In the genomic region with DNA sequence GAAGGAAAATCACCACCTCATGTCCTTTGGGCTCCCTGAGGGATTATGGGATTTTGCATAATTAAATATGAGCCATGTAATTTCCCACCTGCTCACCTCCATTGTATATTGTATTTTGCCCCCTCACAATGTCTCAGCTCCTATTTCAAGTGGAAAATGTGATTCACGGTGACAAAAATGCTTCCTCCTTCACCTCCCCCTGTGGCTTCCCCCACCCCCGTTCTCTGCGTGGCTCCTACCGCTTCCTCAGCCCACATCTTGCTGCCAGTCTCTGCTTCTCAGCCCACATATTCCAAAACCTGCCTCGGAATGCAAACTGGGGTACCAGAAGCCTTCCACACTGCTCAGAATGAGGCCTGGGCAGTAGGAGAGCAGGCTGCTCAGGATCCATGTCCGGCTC, we compare ENCODE assay signal across 13 cellular contexts.
A peak's percentile ranks its signal among the peaks of the same experiment; 100 is the strongest.
DNase-seq lines count a peak whose midpoint lies in the region; ATAC-seq lines count a peak whose summit lies in the region.
"Had no signal": no experiment of that assay in that cellular context is flagged by ENCODE, and none has a peak within 500 bp of the region (broad histone marks: within the 10 kb centered on the region; RNA-seq: fewer than 3 reads in every experiment).

No MANE protein-coding gene starts in this region.

- peaks cover 9% of the 10 kb centered on the region for H3K4me1 Mint-ChIP-seq in activated T-helper 17 cell treated with anti-CD3 and anti-CD28 coated beads, Interleukin-2, amount 50 U/mL, for 72 hours
- H3K4me1 Mint-ChIP-seq: naive B cell; stimulated activated memory B cell treated with anti-CD40 and anti-IgM and Interleukin-4, amounts not matched to agents 10 μg/mL and 1 μg/mL and 100 μg/mL, for 72 hours had no signal

- peak overlapping the region; percentile 42 for H3K4me3 Mint-ChIP-seq in activated T-helper 17 cell treated with anti-CD3 and anti-CD28 coated beads, Interleukin-2, amount 50 U/mL, for 72 hours
- H3K4me3 Mint-ChIP-seq: stimulated activated memory B cell treated with anti-CD40 and anti-IgM and Interleukin-4, amounts not matched to agents 10 μg/mL and 1 μg/mL and 100 μg/mL, for 72 hours had no signal

- peak; percentile 67 for DNase-seq in activated effector memory CD4-positive, alpha-beta T cell treated with anti-CD3 and anti-CD28 coated beads, Interleukin-2, amount 50 U/mL, for 16 hours
- no peak for DNase-seq in activated effector memory CD4-positive, alpha-beta T cell treated with Interleukin-2 at 50 U/mL for 16 hours
- peak; percentile 67 for DNase-seq in stimulated activated CD4-positive, alpha-beta T cell treated with anti-CD3 and anti-CD28 coated beads, Interleukin-15, amount 100 ng/mL, for 24 hours
- DNase-seq in SHP77 treated with DMSO at 0.1 percent for 48 hours (lab: John Stamatoyannopoulos, UW): no peak
- DNase-seq: DMS79, naive B cell, NCI-H2081 treated with DMSO at 0.1 percent for 48 hours, right cardiac atrium had no signal

- peak; percentile 56 for ATAC-seq in activated T-helper 17 cell treated with anti-CD3 and anti-CD28 coated beads, Interleukin-2, amount 50 U/mL, for 72 hours (replicated peaks)
- ATAC-seq in HG03159 (IDR thresholded peaks at IDR 0.05; ENCODE audit: unreplicated experiment): no peak
- no peak for ATAC-seq in HG03521 (IDR thresholded peaks at IDR 0.05; ENCODE audit: unreplicated experiment)
- no peak for ATAC-seq in HG03520 (IDR thresholded peaks at IDR 0.05; ENCODE audit: unreplicated experiment)
- ATAC-seq: right cardiac atrium; stimulated activated memory B cell treated with anti-CD40 and anti-IgM and Interleukin-4, amounts not matched to agents 10 μg/mL and 1 μg/mL and 100 μg/mL, for 72 hours had no signal

- no peaks in the 10 kb centered on the region for H3K36me3 Mint-ChIP-seq in activated T-helper 17 cell treated with anti-CD3 and anti-CD28 coated beads, Interleukin-2, amount 50 U/mL, for 72 hours (ENCODE audit: low read depth)
- H3K36me3 Mint-ChIP-seq: stimulated activated memory B cell treated with anti-CD40 and anti-IgM and Interleukin-4, amounts not matched to agents 10 μg/mL and 1 μg/mL and 100 μg/mL, for 72 hours had no signal

- no peaks in the 10 kb centered on the region for H3K27me3 Mint-ChIP-seq in activated T-helper 17 cell treated with anti-CD3 and anti-CD28 coated beads, Interleukin-2, amount 50 U/mL, for 72 hours
- H3K27me3 Mint-ChIP-seq: stimulated activated memory B cell treated with anti-CD40 and anti-IgM and Interleukin-4, amounts not matched to agents 10 μg/mL and 1 μg/mL and 100 μg/mL, for 72 hours had no signal

- peaks cover 3% of the 10 kb centered on the region for H3K9me3 Mint-ChIP-seq in activated T-helper 17 cell treated with anti-CD3 and anti-CD28 coated beads, Interleukin-2, amount 50 U/mL, for 72 hours

- H3K27ac Mint-ChIP-seq in activated T-helper 17 cell treated with anti-CD3 and anti-CD28 coated beads, Interleukin-2, amount 50 U/mL, for 72 hours: peak overlapping the region; percentile 48
- H3K27ac Mint-ChIP-seq: stimulated activated memory B cell treated with anti-CD40 and anti-IgM and Interleukin-4, amounts not matched to agents 10 μg/mL and 1 μg/mL and 100 μg/mL, for 72 hours had no signal

Comparison
In these comparisons a context has a peak if more than half of its experiments do, and no peak if none do; other contexts are left out.
1. DNase-seq: peak in activated effector memory CD4-positive, alpha-beta T cell treated with anti-CD3 and anti-CD28 coated beads, Interleukin-2, amount 50 U/mL, for 16 hours (single experiment) and stimulated activated CD4-positive, alpha-beta T cell treated with anti-CD3 and anti-CD28 coated beads, Interleukin-15, amount 100 ng/mL, for 24 hours (single experiment); none in activated effector memory CD4-positive, alpha-beta T cell treated with Interleukin-2 at 50 U/mL for 16 hours (single experiment) and SHP77 treated with DMSO at 0.1 percent for 48 hours (single experiment).